Comparison of ENCODE assay signal across 9 cellular contexts in genomic region chr11:102592634-102593581, GRCh38. TPM values are rescaled to one million over a fixed set of nuclear protein-coding genes. Genes with fewer than 3 reads are reported as not detected.
A peak's percentile ranks its signal among the peaks of the same experiment; 100 is the strongest.
DNase-seq lines count a peak whose midpoint lies in the region; ATAC-seq and TF ChIP-seq lines count a peak whose summit lies in the region.
"Had no signal": no experiment of that assay in that cellular context is flagged by ENCODE, and none has a peak within 500 bp of the region (broad histone marks: within the 10 kb centered on the region; RNA-seq: fewer than 3 reads in every experiment).

No MANE protein-coding gene starts in this region.

- peaks cover 4% of the 10 kb centered on the region for H3K4me1 ChIP-seq in OCI-LY7 (ENCODE audit: insufficient read depth, low read length, poor library complexity, severe bottlenecking)
- no peaks in the 10 kb centered on the region for H3K4me1 ChIP-seq in effector memory CD4-positive, alpha-beta T cell (ENCODE audit: control insufficient read depth, insufficient read depth, low read length, poor library complexity, severe bottlenecking)

- no peaks in the 10 kb centered on the region for H3K9me2 ChIP-seq in OCI-LY7 (ENCODE audit: insufficient read depth, low read length)

- no TSS peak for BruUV-seq in OCI-LY7 (replicated peaks; lab: Mats Ljungman, UMichigan)

- TF ChIP-seq CTCF in AG04450 (IDR thresholded peaks at IDR 0.05; ENCODE audit: low read depth, low read length) = peak; percentile 58
- TF ChIP-seq CTCF in GM13977 (IDR thresholded peaks at IDR 0.05; ENCODE audit: extremely low read depth, insufficient read depth, missing control alignments) = peak; percentile 42
- TF ChIP-seq CTCF in OCI-LY7 (conservative IDR thresholded peaks at IDR 0.05; ENCODE audit: low read length) = peak; percentile 82

- no peak for DNase-seq in AG04450 (ENCODE audit: low read depth, low spot score)
- DNase-seq in GM13977 (ENCODE audit: low spot score) = no peak
- peak; percentile 44 for DNase-seq in OCI-LY7 (ENCODE audit: low spot score)
- peak; percentile 25 for DNase-seq in fibroblast of peridontal ligament (ENCODE audit: extremely low read depth)
- no peak for DNase-seq in HPDE6-E6E7 (ENCODE audit: extremely low spot score)
- no peak for DNase-seq in GM19238 (ENCODE audit: insufficient read length, low spot score)
- no peak for DNase-seq in effector memory CD4-positive, alpha-beta T cell

- ATAC-seq in GM21717 (IDR thresholded peaks at IDR 0.05; ENCODE audit: unreplicated experiment) = no peak

- H3K9me3 ChIP-seq in AG04450 (ENCODE audit: control insufficient read depth, insufficient read depth, low read length) (no peaks in the 10 kb centered on the region), OCI-LY7 (ENCODE audit: low read length) (no peaks in the 10 kb centered on the region)
- no peaks in the 10 kb centered on the region for H3K9me3 ChIP-seq in effector memory CD4-positive, alpha-beta T cell (ENCODE audit: control insufficient read depth, low read length)

- no peaks in the 10 kb centered on the region for H3K79me2 ChIP-seq in OCI-LY7 (ENCODE audit: insufficient read depth, low read depth, low read length)

- H3K27me3 ChIP-seq in AG04450 (ENCODE audit: control insufficient read depth, insufficient read depth, low read length) = no peaks in the 10 kb centered on the region
- H3K27me3 ChIP-seq in effector memory CD4-positive, alpha-beta T cell (replicated peaks; ENCODE audit: control insufficient read depth, insufficient read depth, low read length, poor library complexity, severe bottlenecking) = no peaks in the 10 kb centered on the region

- no peak overlapping the region for H3K4me2 ChIP-seq in OCI-LY7 (ENCODE audit: low read length)

- H4K20me1 ChIP-seq in OCI-LY7 (ENCODE audit: insufficient read depth, low read length) = no peaks in the 10 kb centered on the region

- intact Hi-C loops in OCI-LY7 (cut with micrococcal nuclease; ENCODE audit: unreplicated experiment) = no loop called here

- no peak overlapping the region for H3K27ac ChIP-seq in AG04450 (ENCODE audit: low read depth, low read length)
- no peak overlapping the region for H3K27ac ChIP-seq in OCI-LY7 (ENCODE audit: low read depth, low read length, poor library complexity, severe bottlenecking)
- H3K27ac ChIP-seq in effector memory CD4-positive, alpha-beta T cell (ENCODE audit: insufficient read depth, low read length, poor library complexity, severe bottlenecking) = no peak overlapping the region

- in situ Hi-C loops in GM13977 (cut with MboI; ENCODE audit: low pct_unique_long_range_greater_than_20kb, low sequenced_read_pairs, unreplicated experiment) = no loop called here

- POLR2A ChIA-PET in AG04450 (lab: Yijun Ruan, JAX) (no interaction called here), OCI-LY7 (lab: Charles Lee) (interaction anchor here (0.6 to 1.1 kb wide), 3 partner anchors 18 to 56 kb away, joined by 3 to 4 read pairs (median 3); no protein-coding TSS in a partner anchor)

- CTCF ChIA-PET in AG04450 (lab: Charles Lee) (interaction anchor here (0.5 to 1.1 kb wide), 3 partner anchors 13 to 52 kb away, joined by 3 read pairs; no protein-coding TSS in a partner anchor), OCI-LY7 (lab: Charles Lee; ENCODE audit: unreplicated experiment) (interaction anchor here (1.1 kb wide), 1 partner anchor 63 kb away, joined by 3 read pairs; no protein-coding TSS in a partner anchor)

- H3K36me3 ChIP-seq in OCI-LY7 (ENCODE audit: insufficient read depth, low read length) = no peaks in the 10 kb centered on the region
- H3K36me3 ChIP-seq in effector memory CD4-positive, alpha-beta T cell (ENCODE audit: control insufficient read depth, insufficient read depth, low read length) = no peaks in the 10 kb centered on the region

- H2AFZ ChIP-seq in OCI-LY7 (ENCODE audit: low read length) = no peak overlapping the region

- no peak overlapping the region for H3K4me3 ChIP-seq in AG04450 (ENCODE audit: low read depth, low read length)
- H3K4me3 ChIP-seq in OCI-LY7 (ENCODE audit: low read depth, low read length, poor library complexity, severe bottlenecking) = no peak overlapping the region
- no peak overlapping the region for H3K4me3 ChIP-seq in effector memory CD4-positive, alpha-beta T cell (ENCODE audit: insufficient read depth, low read depth, low read length, poor library complexity, severe bottlenecking)

RNA-seq across cellular contexts. Expression of gene MMP20, which starts 32.2 kb away (rescaled TPM):
- not detected in 2 replicates for polyA plus RNA-seq in AG04450 (2011; rRNA removed)
- polyA minus RNA-seq in AG04450 (2011; rRNA and poly(A)+ RNA removed) = not detected in 2 replicates
- total RNA-seq in OCI-LY7 (2014; rRNA removed; shearing (Covaris generic)) = not detected in 2 replicates
- not detected in 2 replicates for total RNA-seq in OCI-LY7 (2022)
- total RNA-seq: pulmonary artery endothelial cell had no signal

Comparison
In these comparisons a context has a peak if more than half of its experiments do, and no peak if none do; other contexts are left out.
1. DNase-seq: peak in OCI-LY7 (single experiment) and fibroblast of peridontal ligament (single experiment); none in AG04450 (single experiment), GM13977 (single experiment), HPDE6-E6E7 (single experiment), GM19238 (single experiment) and effector memory CD4-positive, alpha-beta T cell (0 of 3).
2. Peak in every context shown above with its lines, with median percentiles within 50 percentile points of each other: CTCF ChIP-seq.